1 cellular context compared by ENCODE assay signal in genomic region chr1:58755468-58755872, GRCh38.
TF ChIP-seq lines count a peak whose summit lies in the region.

No MANE protein-coding gene starts in this region.

TF ChIP-seq in HepG2, 621 proteins besides CTCF, POLR2A, EP300 and RAD21 (continued from another document and continues in another):
- TF ChIP-seq ZNF407 (CRISPR knock-in tag; IDR thresholded peaks at IDR 0.05; ENCODE audit: not compliant biosample characterization) (no peak), ZFP37 (CRISPR knock-in tag; IDR thresholded peaks at IDR 0.05; ENCODE audit: borderline replicate concordance) (peak; percentile 36; the same call in 1 of the 2 replicates), ZNF598 (CRISPR knock-in tag; IDR thresholded peaks at IDR 0.05; ENCODE audit: borderline replicate concordance) (no peak), HDAC2 (CRISPR knock-in tag; IDR thresholded peaks at IDR 0.05) (peak; percentile 52; the same call in 1 of the 2 replicates), ZNF468 (CRISPR knock-in tag; IDR thresholded peaks at IDR 0.05) (no peak), RAD51 (IDR thresholded peaks at IDR 0.05; ENCODE audit: borderline replicate concordance) (no peak), FOXA3 (CRISPR knock-in tag; IDR thresholded peaks at IDR 0.05) (peak; percentile 74), HNF4A (CRISPR knock-in tag; IDR thresholded peaks at IDR 0.05) (peak; percentile 76), BATF2 (CRISPR knock-in tag; IDR thresholded peaks at IDR 0.05) (peak; percentile 71; the same call in 1 of the 2 replicates), ZNF557 (CRISPR knock-in tag; IDR thresholded peaks at IDR 0.05) (0 out of 2 replicates have a peak, but pooled peaks have one; percentile 25), ZNF609 (CRISPR knock-in tag; IDR thresholded peaks at IDR 0.05; ENCODE audit: borderline replicate concordance) (peak; percentile 56; the same call in 1 of the 2 replicates), ZNF770 (CRISPR knock-in tag; IDR thresholded peaks at IDR 0.05) (no peak), ZNF18 (CRISPR knock-in tag; IDR thresholded peaks at IDR 0.05; ENCODE audit: insufficient replicate concordance) (peak; percentile 67), NR3C1 (CRISPR knock-in tag; IDR thresholded peaks at IDR 0.05) (no peak), PAXIP1 (CRISPR knock-in tag; conservative IDR thresholded peaks at IDR 0.05) (peak; percentile 76), ZFYVE20 (CRISPR knock-in tag; IDR thresholded peaks at IDR 0.05; ENCODE audit: borderline replicate concordance, low read depth) (no peak), MEIS2 (CRISPR knock-in tag; IDR thresholded peaks at IDR 0.05) (0 out of 2 replicates have a peak, but pooled peaks have one; percentile 62), HES4 (CRISPR knock-in tag; IDR thresholded peaks at IDR 0.05; ENCODE audit: borderline replicate concordance) (no peak), FIP1L1 (IDR thresholded peaks at IDR 0.05; ENCODE audit: borderline replicate concordance, insufficient read depth, low read depth, low read length) (no peak), ZNF12 (CRISPR knock-in tag; IDR thresholded peaks at IDR 0.05) (no peak), ZBTB33 (CRISPR knock-in tag; IDR thresholded peaks at IDR 0.05) (peak; percentile 15; the same call in 1 of the 2 replicates), GATAD2A (CRISPR knock-in tag; IDR thresholded peaks at IDR 0.05) (peak; percentile 93), FOXJ3 (CRISPR knock-in tag; IDR thresholded peaks at IDR 0.05; ENCODE audit: borderline replicate concordance) (no peak), NFIC (IDR thresholded peaks at IDR 0.05; ENCODE audit: low read length) (peak; percentile 65; the same call in 1 of the 2 replicates), AHR (CRISPR knock-in tag; IDR thresholded peaks at IDR 0.05) (0 out of 2 replicates have a peak, but pooled peaks have one; percentile 42)
